In genomic region chr5:62112689-62113220, GRCh38 we compare ENCODE assay signal across 14 cellular contexts.
"Had no signal": no experiment of that assay in that cellular context is flagged by ENCODE, and none has a peak within 500 bp of the region (broad histone marks: within the 10 kb centered on the region; RNA-seq: fewer than 3 reads in every experiment).

No MANE protein-coding gene starts in this region.

- H3K27ac ChIP-seq: breast epithelium, heart right ventricle, vagina had no signal

- H3K27me3 ChIP-seq: breast epithelium, dorsolateral prefrontal cortex, vagina had no signal

- H3K9me3 ChIP-seq: breast epithelium, vagina had no signal

- H3K4me3 ChIP-seq: breast epithelium, dorsolateral prefrontal cortex, heart right ventricle, vagina had no signal

- H3K4me1 ChIP-seq: breast epithelium, heart right ventricle, vagina had no signal

- H3K4me3 Mint-ChIP-seq: nephron progenitor cell; stimulated activated naive CD8-positive, alpha-beta T cell treated with anti-CD3 and anti-CD28 coated beads, Interleukin-15, amount 100 ng/mL, for 72 hours had no signal

- H3K27ac Mint-ChIP-seq: activated naive CD4-positive, alpha-beta T cell treated with anti-CD3 and anti-CD28 coated beads, Interleukin-2, amount 50 U/mL, for 72 hours; nephron progenitor cell; stimulated activated naive CD8-positive, alpha-beta T cell treated with anti-CD3 and anti-CD28 coated beads, Interleukin-15, amount 100 ng/mL, for 72 hours had no signal

- H3K4me1 Mint-ChIP-seq: nephron progenitor cell; stimulated activated naive CD8-positive, alpha-beta T cell treated with anti-CD3 and anti-CD28 coated beads, Interleukin-15, amount 100 ng/mL, for 72 hours had no signal

- DNase-seq: activated effector memory CD4-positive, alpha-beta T cell treated with anti-CD3 and anti-CD28 coated beads, Interleukin-2, amount 50 U/mL, for 16 hours; activated T-cell treated with anti-CD3 and anti-CD28 coated beads, Interleukin-2, amount 50 U/mL, for 1 hour; dorsolateral prefrontal cortex; heart right ventricle; kidney; mesendoderm; nephron progenitor cell; stimulated activated CD4-positive, alpha-beta T cell treated with anti-CD3 and anti-CD28 coated beads, Interleukin-4, amount 100 ng/mL, for 1 hour; stimulated activated naive CD8-positive, alpha-beta T cell treated with anti-CD3 and anti-CD28 coated beads, Interleukin-15, amount 100 ng/mL, for 72 hours had no signal

- H3K27me3 Mint-ChIP-seq: stimulated activated naive CD8-positive, alpha-beta T cell treated with anti-CD3 and anti-CD28 coated beads, Interleukin-15, amount 100 ng/mL, for 72 hours had no signal

- H3K36me3 ChIP-seq: breast epithelium, heart right ventricle, vagina had no signal

- H3K36me3 Mint-ChIP-seq: activated naive CD4-positive, alpha-beta T cell treated with anti-CD3 and anti-CD28 coated beads, Interleukin-2, amount 50 U/mL, for 72 hours had no signal

- ATAC-seq: activated CD4-positive, CD25-positive, alpha-beta regulatory T cell treated with anti-CD3 and anti-CD28 coated beads, Interleukin-2, amount 50 U/mL, for 24 hours; activated naive CD4-positive, alpha-beta T cell treated with anti-CD3 and anti-CD28 coated beads, Interleukin-2, amount 50 U/mL, for 72 hours; esophagus mucosa; heart right ventricle; stimulated activated naive CD8-positive, alpha-beta T cell treated with anti-CD3 and anti-CD28 coated beads, Interleukin-15, amount 100 ng/mL, for 72 hours had no signal

- H3K9me3 Mint-ChIP-seq: activated naive CD4-positive, alpha-beta T cell treated with anti-CD3 and anti-CD28 coated beads, Interleukin-2, amount 50 U/mL, for 72 hours; nephron progenitor cell; stimulated activated naive CD8-positive, alpha-beta T cell treated with anti-CD3 and anti-CD28 coated beads, Interleukin-15, amount 100 ng/mL, for 72 hours had no signal
